1 cellular context compared by ENCODE assay signal in the genomic region with DNA sequence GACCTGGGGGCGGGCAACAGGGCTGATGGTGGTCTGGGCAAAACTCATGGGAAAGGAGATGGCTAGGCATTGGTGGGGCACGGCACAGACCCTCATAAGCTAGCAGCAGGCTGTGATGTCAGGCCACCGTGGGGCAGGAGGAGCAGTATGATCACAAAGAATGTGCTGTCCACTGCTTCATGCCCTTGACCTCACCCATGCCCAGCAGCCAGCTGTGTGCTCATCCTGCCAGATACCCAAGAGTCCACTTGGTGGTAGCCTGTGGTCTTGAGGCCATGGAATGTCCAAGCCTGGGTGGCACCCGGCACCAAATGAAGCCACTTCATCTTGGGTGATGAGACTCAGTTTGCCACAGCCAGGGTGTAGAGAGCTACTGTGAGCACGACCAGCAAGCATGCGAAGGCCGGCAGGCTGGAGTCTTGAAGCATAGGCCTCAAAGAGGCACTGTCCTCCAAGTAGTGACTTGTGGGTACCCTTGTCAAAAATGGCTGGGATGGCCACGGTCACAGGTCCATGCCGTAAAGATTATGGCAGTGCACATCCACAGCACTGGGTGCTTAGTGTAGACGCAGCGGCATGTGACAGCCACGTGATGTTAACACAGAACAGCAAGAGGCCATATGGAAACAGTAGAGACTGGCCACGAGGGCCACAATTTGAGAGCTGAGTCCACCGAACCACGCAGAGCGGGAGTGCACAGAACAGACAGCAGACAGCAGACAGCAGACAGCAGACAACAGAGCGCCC.
TF ChIP-seq lines count a peak whose summit lies in the region.

No MANE protein-coding gene starts in this region.

TF ChIP-seq in IMR-90, 13 proteins besides CTCF, POLR2A, EP300 and RAD21:
- TF ChIP-seq BHLHE40 (IDR thresholded peaks at IDR 0.05; ENCODE audit: low read depth, low read length) (no peak), CEBPB (IDR thresholded peaks at IDR 0.05; ENCODE audit: low read depth, low read length) (no peak), MXI1 (IDR thresholded peaks at IDR 0.05; ENCODE audit: borderline replicate concordance, low read depth, low read length) (no peak), RCOR1 (IDR thresholded peaks at IDR 0.05; ENCODE audit: insufficient replicate concordance, low read length) (no peak), MAZ (IDR thresholded peaks at IDR 0.05; ENCODE audit: borderline replicate concordance, low read depth, low read length) (no peak), RFX5 (IDR thresholded peaks at IDR 0.05; ENCODE audit: low read depth, low read length) (no peak), SMC3 (IDR thresholded peaks at IDR 0.05; ENCODE audit: low read depth, low read length) (no peak), MAFK (IDR thresholded peaks at IDR 0.05; ENCODE audit: low read depth, low read length) (no peak), CHD1 (IDR thresholded peaks at IDR 0.05; ENCODE audit: low read depth, low read length) (no peak)
- TF ChIP-seq, protein P1, sequence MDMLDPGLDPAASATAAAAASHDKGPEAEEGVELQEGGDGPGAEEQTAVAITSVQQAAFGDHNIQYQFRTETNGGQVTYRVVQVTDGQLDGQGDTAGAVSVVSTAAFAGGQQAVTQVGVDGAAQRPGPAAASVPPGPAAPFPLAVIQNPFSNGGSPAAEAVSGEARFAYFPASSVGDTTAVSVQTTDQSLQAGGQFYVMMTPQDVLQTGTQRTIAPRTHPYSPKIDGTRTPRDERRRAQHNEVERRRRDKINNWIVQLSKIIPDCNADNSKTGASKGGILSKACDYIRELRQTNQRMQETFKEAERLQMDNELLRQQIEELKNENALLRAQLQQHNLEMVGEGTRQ (IDR thresholded peaks at IDR 0.05; ENCODE audit: low read depth, low read length), result no peak
- TF ChIP-seq, protein P2, sequence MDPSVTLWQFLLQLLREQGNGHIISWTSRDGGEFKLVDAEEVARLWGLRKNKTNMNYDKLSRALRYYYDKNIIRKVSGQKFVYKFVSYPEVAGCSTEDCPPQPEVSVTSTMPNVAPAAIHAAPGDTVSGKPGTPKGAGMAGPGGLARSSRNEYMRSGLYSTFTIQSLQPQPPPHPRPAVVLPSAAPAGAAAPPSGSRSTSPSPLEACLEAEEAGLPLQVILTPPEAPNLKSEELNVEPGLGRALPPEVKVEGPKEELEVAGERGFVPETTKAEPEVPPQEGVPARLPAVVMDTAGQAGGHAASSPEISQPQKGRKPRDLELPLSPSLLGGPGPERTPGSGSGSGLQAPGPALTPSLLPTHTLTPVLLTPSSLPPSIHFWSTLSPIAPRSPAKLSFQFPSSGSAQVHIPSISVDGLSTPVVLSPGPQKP (IDR thresholded peaks at IDR 0.05; ENCODE audit: borderline replicate concordance, low read depth, low read length), result no peak
